In the genomic region with DNA sequence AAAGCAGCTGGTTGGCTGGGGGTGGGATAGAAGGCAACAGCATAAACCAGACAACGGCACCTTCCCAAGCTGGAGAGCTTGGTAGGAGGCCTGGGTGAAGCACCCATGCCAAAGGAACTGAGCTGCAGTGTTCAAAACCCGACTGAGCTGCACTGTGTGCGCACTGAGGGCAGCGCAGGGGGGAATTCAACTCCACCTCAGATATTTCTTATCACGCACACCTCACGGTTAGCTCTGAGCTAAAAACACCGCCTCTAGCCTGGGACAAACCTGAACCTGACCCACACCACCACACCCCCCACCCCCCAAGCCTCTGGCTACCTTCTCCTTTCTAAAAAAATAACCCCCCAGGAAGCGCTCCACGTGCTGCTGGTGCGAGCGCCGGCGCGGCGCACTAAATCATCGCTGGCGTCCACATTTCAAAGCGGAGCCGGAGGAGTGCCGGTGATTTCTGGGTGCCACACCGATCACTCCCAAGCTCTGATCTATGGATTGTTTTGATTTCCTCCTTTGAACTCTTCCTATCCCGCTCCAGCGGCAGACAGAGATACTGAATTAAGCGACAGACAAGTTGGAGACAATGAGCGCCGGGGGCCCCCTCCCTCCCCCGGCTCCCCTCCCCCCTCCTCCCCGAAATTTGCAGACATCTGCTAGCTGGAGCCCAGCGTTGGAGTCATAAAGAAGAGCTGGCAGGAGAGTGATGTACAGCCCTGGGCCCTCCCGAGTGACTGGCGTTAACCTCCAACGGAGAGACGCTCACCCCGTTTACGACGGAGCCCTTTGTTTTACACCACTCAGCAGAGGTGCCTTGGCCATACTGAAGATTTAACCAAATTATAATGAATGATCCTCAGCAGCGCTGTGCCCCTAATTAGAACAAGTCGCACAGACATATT, we compare ENCODE assay signal across 9 cellular contexts.
DNase-seq lines count a peak whose midpoint lies in the region; ATAC-seq lines count a peak whose summit lies in the region.
"Had no signal": no experiment of that assay in that cellular context is flagged by ENCODE, and none has a peak within 500 bp of the region (broad histone marks: within the 10 kb centered on the region; RNA-seq: fewer than 3 reads in every experiment).

No MANE protein-coding gene starts in this region.

- H3K36me3 Mint-ChIP-seq in activated naive CD8-positive, alpha-beta T cell treated with anti-CD3 and anti-CD28 coated beads for 36 hours, result no peaks in the 10 kb centered on the region

- H3K4me1 Mint-ChIP-seq in activated naive CD8-positive, alpha-beta T cell treated with anti-CD3 and anti-CD28 coated beads for 36 hours, result peaks cover 27% of the 10 kb centered on the region

- ATAC-seq in GM21717 (IDR thresholded peaks at IDR 0.05; ENCODE audit: unreplicated experiment) (no peak), GM18858 (IDR thresholded peaks at IDR 0.05; ENCODE audit: unreplicated experiment) (no peak)

- no peaks in the 10 kb centered on the region for H3K9me3 Mint-ChIP-seq in activated naive CD8-positive, alpha-beta T cell treated with anti-CD3 and anti-CD28 coated beads for 36 hours

- H3K27me3 Mint-ChIP-seq in activated naive CD8-positive, alpha-beta T cell treated with anti-CD3 and anti-CD28 coated beads for 36 hours, result peaks cover 31% of the 10 kb centered on the region

- no peak overlapping the region for H3K27ac Mint-ChIP-seq in activated naive CD8-positive, alpha-beta T cell treated with anti-CD3 and anti-CD28 coated beads for 36 hours

- DNase-seq in NCI-H748 (lab: John Stamatoyannopoulos, UW; ENCODE audit: unreplicated experiment) (peak; percentile 25), NCI-H748 treated with DMSO at 0.1 percent for 48 hours (lab: John Stamatoyannopoulos, UW) (no peak), iPS-NIHi11 (ENCODE audit: low spot score) (peak; percentile 59), HuH-7.5 (ENCODE audit: low spot score) (no peak)
- DNase-seq in activated naive CD8-positive, alpha-beta T cell treated with anti-CD3 and anti-CD28 coated beads for 36 hours, result no peak
- DNase-seq in stimulated activated naive CD4-positive, alpha-beta T cell treated with Interleukin-2 at 50 U/mL for 16 hours (lab: John Stamatoyannopoulos, UW), result peak; percentile 2
- DNase-seq: activated CD4-positive, CD25-positive, alpha-beta regulatory T cell treated with anti-CD3 and anti-CD28 coated beads, Interleukin-2, amount 50 U/mL, for 72 hours had no signal

- peak overlapping the region; percentile 71 for H3K4me3 Mint-ChIP-seq in activated naive CD8-positive, alpha-beta T cell treated with anti-CD3 and anti-CD28 coated beads for 36 hours

Comparison
In these comparisons a context has a peak if more than half of its experiments do, and no peak if none do; other contexts are left out.
1. DNase-seq: peak in NCI-H748 (single experiment), iPS-NIHi11 (single experiment) and stimulated activated naive CD4-positive, alpha-beta T cell treated with Interleukin-2 at 50 U/mL for 16 hours (single experiment); none in NCI-H748 treated with DMSO at 0.1 percent for 48 hours (single experiment), activated naive CD8-positive, alpha-beta T cell treated with anti-CD3 and anti-CD28 coated beads for 36 hours (single experiment) and HuH-7.5 (single experiment).